Comparison of ENCODE assay signal across 1 cellular context in genomic region chr2:218671077-218671653, GRCh38.
TF ChIP-seq lines count a peak whose summit lies in the region.

No MANE protein-coding gene starts in this region.

TF ChIP-seq in H1, 55 proteins besides CTCF, POLR2A, EP300 and RAD21:
- TF ChIP-seq CBX8 (IDR thresholded peaks at IDR 0.05; ENCODE audit: borderline replicate concordance, low read depth, low read length) (no peak), ATF3 (IDR thresholded peaks at IDR 0.05; ENCODE audit: insufficient read depth, low read depth, low read length) (no peak), SIRT6 (IDR thresholded peaks at IDR 0.05; ENCODE audit: low read length) (no peak), CHD2 (IDR thresholded peaks at IDR 0.05; ENCODE audit: low read length) (no peak), SUZ12 (IDR thresholded peaks at IDR 0.05; ENCODE audit: low read length) (no peak), ASH2L (IDR thresholded peaks at IDR 0.05; ENCODE audit: low read length) (no peak), SAP30 (IDR thresholded peaks at IDR 0.05; ENCODE audit: insufficient read depth, insufficient replicate concordance, low read length) (no peak), SIN3A (conservative IDR thresholded peaks at IDR 0.05 in 1 of 2, IDR thresholded peaks at IDR 0.05 in 1 of 2; ENCODE audit: low read depth in 1 of 2, low read length in 2 of 2) (no peak), CHD1 (IDR thresholded peaks at IDR 0.05; ENCODE audit: low read depth, low read length) (no peak), JUND (IDR thresholded peaks at IDR 0.05; ENCODE audit: low read length) (no peak), ZNF274 (IDR thresholded peaks at IDR 0.05; ENCODE audit: borderline replicate concordance, extremely low read depth, low read length) (no peak), CBX5 (IDR thresholded peaks at IDR 0.05; ENCODE audit: low read depth, low read length) (no peak), BRCA1 (IDR thresholded peaks at IDR 0.05; ENCODE audit: low read depth, low read length) (no peak), GABPA (IDR thresholded peaks at IDR 0.05; ENCODE audit: borderline replicate concordance, insufficient read depth, low read length) (no peak), HDAC6 (IDR thresholded peaks at IDR 0.05; ENCODE audit: low read depth, low read length) (no peak), NRF1 (IDR thresholded peaks at IDR 0.05; ENCODE audit: low read depth, low read length) (no peak), KDM4A (IDR thresholded peaks at IDR 0.05; ENCODE audit: low read depth, low read length, severe bottlenecking) (no peak), E2F6 (IDR thresholded peaks at IDR 0.05) (no peak), FOSL1 (IDR thresholded peaks at IDR 0.05; ENCODE audit: insufficient read depth, low read depth, low read length) (no peak), SP1 (IDR thresholded peaks at IDR 0.05; ENCODE audit: low read depth, low read length) (no peak)
